15 cellular contexts compared by ENCODE assay signal in the genomic region with DNA sequence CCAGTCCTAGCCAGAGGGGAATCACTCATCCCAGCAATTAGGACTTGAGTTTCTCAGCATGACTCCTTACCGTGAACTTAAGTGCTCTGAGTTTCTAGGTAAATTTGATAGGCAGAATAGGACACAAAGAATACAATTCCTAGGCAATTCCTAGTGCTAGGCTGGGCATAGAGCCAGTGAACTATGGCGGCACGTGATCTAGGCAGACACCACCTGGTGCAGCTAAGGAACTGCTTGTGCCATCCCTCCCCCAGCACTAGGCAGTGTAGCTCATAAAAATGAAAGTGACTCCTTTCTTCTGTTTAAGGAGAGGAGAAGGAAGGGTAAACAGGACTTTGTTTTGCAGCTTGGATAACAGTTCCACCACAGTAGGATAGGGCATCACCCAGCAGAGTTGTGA.
"Had no signal": no experiment of that assay in that cellular context is flagged by ENCODE, and none has a peak within 500 bp of the region (broad histone marks: within the 10 kb centered on the region; RNA-seq: fewer than 3 reads in every experiment).

No MANE protein-coding gene starts in this region.

- H3K9me3 ChIP-seq: breast epithelium had no signal

- H2AFZ ChIP-seq: hepatocyte had no signal

- H3K4me3 ChIP-seq: breast epithelium, hepatocyte had no signal

- H3K4me1 ChIP-seq: breast epithelium had no signal

- H3K4me2 ChIP-seq: hepatocyte had no signal

- H3K27ac ChIP-seq: breast epithelium, hepatocyte had no signal

- H3K36me3 ChIP-seq: breast epithelium had no signal

- ATAC-seq: activated CD8-positive, alpha-beta memory T cell treated with anti-CD3 and anti-CD28 coated beads, Interleukin-2, amount 10 ng/mL, durations not matched to agents 7 days and 5 days; activated T-cell treated with anti-CD3 and anti-CD28 coated beads, Interleukin-2, amount 50 U/mL, for 4 hours; sciatic nerve had no signal

- H3K27me3 ChIP-seq: breast epithelium, hepatocyte had no signal

- DNase-seq: activated CD4-positive, alpha-beta T cell treated with anti-CD3 and anti-CD28 coated beads, Interleukin-2, amount 50 U/mL, for 4 hours; activated CD4-positive, CD25-positive, alpha-beta regulatory T cell treated with anti-CD3 and anti-CD28 coated beads, Interleukin-2, amount 50 U/mL, for 72 hours; activated CD8-positive, alpha-beta memory T cell treated with anti-CD3 and anti-CD28 coated beads, Interleukin-2, amount 10 ng/mL, durations not matched to agents 7 days and 5 days; activated effector memory CD4-positive, alpha-beta T cell treated with anti-CD3 and anti-CD28 coated beads, Interleukin-2, amount 50 U/mL, for 16 hours; activated T-cell treated with anti-CD3 and anti-CD28 coated beads, Interleukin-2, amount 50 U/mL, for 4 hours; dermis blood vessel endothelial cell; erythroblast; kidney glomerular epithelial cell; stimulated activated CD4-positive, alpha-beta T cell treated with anti-CD3 and anti-CD28 coated beads, Interleukin-2, amount 100 ng/mL, for 24 hours; stimulated activated naive CD4-positive, alpha-beta T cell; substantia nigra; trophoblast cell had no signal

- H3K79me2 ChIP-seq: hepatocyte had no signal
